Comparison of ENCODE assay signal across 26 cellular contexts in the genomic region with DNA sequence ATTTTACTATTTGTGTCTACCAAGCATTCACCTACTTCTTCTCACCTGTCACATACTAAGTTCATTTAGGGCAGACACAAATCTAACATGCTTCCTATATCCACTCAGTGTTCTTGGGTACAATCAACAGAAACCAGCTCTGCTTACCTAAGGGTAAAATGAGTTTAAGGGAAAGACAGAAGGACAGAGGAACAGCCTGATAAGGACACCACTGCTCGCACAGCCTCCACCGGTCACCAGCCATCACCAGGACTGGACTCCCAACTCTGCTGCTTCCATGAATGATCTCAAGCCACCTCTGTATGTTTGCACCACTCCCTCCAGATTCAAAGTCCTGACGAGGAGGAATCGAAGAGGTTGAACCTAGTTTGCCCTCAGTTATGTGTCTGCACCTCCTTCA.
A peak's percentile ranks its signal among the peaks of the same experiment; 100 is the strongest.
DNase-seq lines count a peak whose midpoint lies in the region; ATAC-seq, FAIRE-seq and TF ChIP-seq lines count a peak whose summit lies in the region.
"Had no signal": no experiment of that assay in that cellular context is flagged by ENCODE, and none has a peak within 500 bp of the region (broad histone marks: within the 10 kb centered on the region; RNA-seq: fewer than 3 reads in every experiment).

No MANE protein-coding gene starts in this region.

- H3K9me3 ChIP-seq in A673 (ENCODE audit: low read depth, low read length, poor library complexity, severe bottlenecking), result no peaks in the 10 kb centered on the region
- H3K9me3 ChIP-seq in K562 (replicated peaks; ENCODE audit: control insufficient read depth, insufficient read depth, low read depth, low read length), result no peaks in the 10 kb centered on the region
- H3K9me3 ChIP-seq: upper lobe of right lung had no signal

- no peak overlapping the region for H3K4me3 Mint-ChIP-seq in Calu3 (ENCODE audit: low read depth, unreplicated experiment)
- peak overlapping the region; percentile 83 for H3K4me3 Mint-ChIP-seq in natural killer cell
- H3K4me3 Mint-ChIP-seq: brain, HFFc6, neural progenitor cell, WTC11 had no signal

- in situ Hi-C loops in K562 (cut with MboI), result no loop called here

- FAIRE-seq in K562 (lab: Jason Lieb, UNC), result peak; percentile 76

- ATAC-seq in K562, result peak; percentile 75
- ATAC-seq in natural killer cell, result no peak
- ATAC-seq in HG03196 (IDR thresholded peaks at IDR 0.05; ENCODE audit: unreplicated experiment), result no peak
- ATAC-seq in GM19452 (IDR thresholded peaks at IDR 0.05; ENCODE audit: unreplicated experiment), result no peak
- ATAC-seq: foreskin keratinocyte, WTC11 had no signal

- CTCF ChIA-PET in A673 (lab: Charles Lee), result no interaction called here
- CTCF ChIA-PET in Calu3 (lab: Charles Lee), result interaction anchor here (1.3 kb wide), 1 partner anchor 109 kb away, joined by 9 read pairs; no protein-coding TSS in a partner anchor
- CTCF ChIA-PET in K562 (lab: Yijun Ruan, JAX; ENCODE audit: low intra/inter-chr PET ratio), result no interaction called here

- no TSS peak for BruUV-seq in A673 (replicated peaks; lab: Mats Ljungman, UMichigan)
- BruUV-seq in Calu3 (replicated peaks; lab: Mats Ljungman, UMichigan), result no TSS peak
- no TSS peak for BruUV-seq in K562 (replicated peaks; lab: Mats Ljungman, UMichigan)

- peaks cover 73% of the 10 kb centered on the region for H3K79me2 ChIP-seq in K562 (ENCODE audit: control insufficient read depth, insufficient read depth, low read length)

- TF ChIP-seq RAD21 in K562 (CRISPR knock-in tag; conservative IDR thresholded peaks at IDR 0.05 in 1 of 2, IDR thresholded peaks at IDR 0.05 in 1 of 2), result no peak

- no peaks in the 10 kb centered on the region for H3K36me3 ChIP-seq in A673 (ENCODE audit: insufficient read depth, low read length, poor library complexity, severe bottlenecking)
- no peaks in the 10 kb centered on the region for H3K36me3 ChIP-seq in K562 (ENCODE audit: control insufficient read depth, insufficient read depth, low read length)
- H3K36me3 ChIP-seq: neural progenitor cell, upper lobe of right lung had no signal

- H3K4me2 ChIP-seq in K562 (ENCODE audit: insufficient read depth, low read length), result peak overlapping the region; percentile 63
- H3K4me2 ChIP-seq: neural progenitor cell had no signal

- TF ChIP-seq CTCF in A673 (conservative IDR thresholded peaks at IDR 0.05; ENCODE audit: low read depth, low read length), result no peak
- no peak for TF ChIP-seq CTCF in Calu3 (IDR thresholded peaks at IDR 0.05; ENCODE audit: unreplicated experiment)
- no peak for TF ChIP-seq CTCF in K562 (IDR thresholded peaks at IDR 0.05 in 2 of 3, conservative IDR thresholded peaks at IDR 0.05 in 1 of 3; ENCODE audit: insufficient read depth in 2 of 3, low read depth in 1 of 3, low read length in 3 of 3)
- no peak for TF ChIP-seq CTCF in natural killer cell (IDR thresholded peaks at IDR 0.05)

- no peak overlapping the region for H2AFZ ChIP-seq in K562 (ENCODE audit: low read depth, low read length)
- H2AFZ ChIP-seq: neural progenitor cell had no signal

- H3K9me1 ChIP-seq in K562 (ENCODE audit: control insufficient read depth, insufficient read depth, low read length), result no peaks in the 10 kb centered on the region

- no peak for TF ChIP-seq EP300 in K562 (IDR thresholded peaks at IDR 0.05; ENCODE audit: low read length)

- no peak for DNase-seq in A673 (ENCODE audit: low spot score)
- DNase-seq in Calu3, result no peak
- peak in 2 of 4 experiments; percentile 57 to 75 for DNase-seq in K562 (ENCODE audit: extremely low read depth in 1 of 4, low spot score in 3 of 4)
- DNase-seq in natural killer cell, result no peak
- no peak for DNase-seq in activated CD4-positive, alpha-beta T cell treated with anti-CD3 and anti-CD28 coated beads for 4 hours
- no peak for DNase-seq in HuH-7 (ENCODE audit: low spot score)
- DNase-seq: activated CD4-positive, alpha-beta T cell treated with anti-CD3 and anti-CD28 coated beads, Interleukin-2, amount 50 U/mL, for 48 hours; activated CD8-positive, alpha-beta memory T cell treated with anti-CD3 and anti-CD28 coated beads, Interleukin-2, amount 50 U/mL, for 4 hours; DMS153; effector memory CD4-positive, alpha-beta T cell; foreskin keratinocyte; HFFc6; midbrain; NCI-H1105 treated with DMSO at 0.1 percent for 48 hours; NCI-H2029 treated with DMSO at 0.1 percent for 48 hours; NCI-H345; NCI-H748 treated with DMSO at 0.1 percent for 48 hours; posterior cingulate gyrus; T-helper 9 cell; upper lobe of right lung had no signal

- peaks cover 4% of the 10 kb centered on the region for H4K20me1 ChIP-seq in K562 (replicated peaks; ENCODE audit: control insufficient read depth, insufficient read depth, low read length)

- H3K4me1 ChIP-seq in A673 (ENCODE audit: insufficient read depth, low read length, poor library complexity, severe bottlenecking) (peaks cover 98% of the 10 kb centered on the region), K562 (replicated peaks in 1 of 2; ENCODE audit: control insufficient read depth in 2 of 2, insufficient read depth in 2 of 2, low read length in 2 of 2) (peaks cover 13 to 52% of the 10 kb centered on the region in 2 experiments; a peak in 4 of 5 replicates)

- H3K4me3 ChIP-seq in A673 (ENCODE audit: low read depth, low read length, poor library complexity, severe bottlenecking) (no peak overlapping the region), K562 (no peak overlapping the region)
- H3K4me3 ChIP-seq: neural progenitor cell, upper lobe of right lung had no signal

- intact Hi-C loops in A673 (cut with micrococcal nuclease; ENCODE audit: unreplicated experiment) (loop anchor here (10.0 kb wide), 1 partner anchor 131 kb away; no protein-coding TSS in a partner anchor), Calu3 (cut with micrococcal nuclease; ENCODE audit: unreplicated experiment) (loop anchor here (10.0 kb wide), 1 partner anchor 131 kb away; no protein-coding TSS in a partner anchor), K562 (cut with micrococcal nuclease) (loop anchor here (1.0 kb wide), 1 partner anchor 30 kb away; no protein-coding TSS in a partner anchor), natural killer cell (cut with micrococcal nuclease) (no loop called here)

- 5% methylated on average over 4 of the region's 4 CpGs for WGBS in K562 (ENCODE audit: insufficient coverage, low coverage, missing lambda C conversion rate)

- peak overlapping the region in 1 of 2 experiments; percentile 57; a peak in 1 of 4 replicates for H3K9ac ChIP-seq in K562 (ENCODE audit: insufficient read depth in 1 of 2, low read depth in 2 of 2, low read length in 2 of 2)
- H3K9ac ChIP-seq: neural progenitor cell had no signal

- TF ChIP-seq POLR2A in K562 (conservative IDR thresholded peaks at IDR 0.05), result no peak

- no peaks in the 10 kb centered on the region for H3K27me3 Mint-ChIP-seq in Calu3 (ENCODE audit: unreplicated experiment)
- H3K27me3 Mint-ChIP-seq in natural killer cell (ENCODE audit: low read depth in 2 of 2), result no peaks in the 10 kb centered on the region
- H3K27me3 Mint-ChIP-seq: brain had no signal

- peaks cover 64% of the 10 kb centered on the region for H3K4me1 Mint-ChIP-seq in Calu3 (ENCODE audit: low read depth, unreplicated experiment)
- peaks cover 98 to 99% of the 10 kb centered on the region in 2 donors for H3K4me1 Mint-ChIP-seq in natural killer cell

- H3K9me3 Mint-ChIP-seq in Calu3 (ENCODE audit: low read depth, unreplicated experiment), result no peaks in the 10 kb centered on the region
- H3K9me3 Mint-ChIP-seq in natural killer cell, result peaks cover 0 to 2% of the 10 kb centered on the region in 2 donors
- H3K9me3 Mint-ChIP-seq: brain, HFFc6, neural progenitor cell had no signal

- H3K27me3 ChIP-seq in A673 (replicated peaks; ENCODE audit: insufficient read depth, low read depth, low read length, poor library complexity) (no peaks in the 10 kb centered on the region), K562 (ENCODE audit: control insufficient read depth in 2 of 2, insufficient read depth in 2 of 2, low read length in 2 of 2) (no peaks in the 10 kb centered on the region)
- H3K27me3 ChIP-seq: foreskin keratinocyte, upper lobe of right lung had no signal

- H3K27ac Mint-ChIP-seq in Calu3 (ENCODE audit: unreplicated experiment), result peak overlapping the region; percentile 78
- H3K27ac Mint-ChIP-seq in natural killer cell, result peak overlapping the region; percentile 86 to 93
- H3K27ac Mint-ChIP-seq: HFFc6, neural progenitor cell, WTC11 had no signal

- POLR2A ChIA-PET in A673 (lab: Charles Lee; ENCODE audit: low non-redundant PET) (no interaction called here), K562 (lab: Yijun Ruan, JAX) (interaction anchor here (0.8 to 2.1 kb wide), 3 partner anchors 9 to 72 kb away, joined by 3 to 12 read pairs (median 3); partner anchors contain the start of gene JAK1)

- H3K27ac ChIP-seq in A673 (ENCODE audit: low read depth, low read length, poor library complexity, severe bottlenecking) (peak overlapping the region; percentile 92), K562 (ENCODE audit: extremely low read depth, low read depth, low read length) (peak overlapping the region; percentile 42)
- H3K27ac ChIP-seq: C4-2B, foreskin keratinocyte, neural progenitor cell, upper lobe of right lung had no signal

- H3K36me3 Mint-ChIP-seq in Calu3 (ENCODE audit: insufficient read depth, unreplicated experiment) (peaks cover 14% of the 10 kb centered on the region), natural killer cell (no peaks in the 10 kb centered on the region)
- H3K36me3 Mint-ChIP-seq: brain, neural progenitor cell, WTC11 had no signal

TF ChIP-seq in K562, 482 proteins besides CTCF, POLR2A, EP300 and RAD21 (continues in another document):
- TF ChIP-seq, protein P1, sequence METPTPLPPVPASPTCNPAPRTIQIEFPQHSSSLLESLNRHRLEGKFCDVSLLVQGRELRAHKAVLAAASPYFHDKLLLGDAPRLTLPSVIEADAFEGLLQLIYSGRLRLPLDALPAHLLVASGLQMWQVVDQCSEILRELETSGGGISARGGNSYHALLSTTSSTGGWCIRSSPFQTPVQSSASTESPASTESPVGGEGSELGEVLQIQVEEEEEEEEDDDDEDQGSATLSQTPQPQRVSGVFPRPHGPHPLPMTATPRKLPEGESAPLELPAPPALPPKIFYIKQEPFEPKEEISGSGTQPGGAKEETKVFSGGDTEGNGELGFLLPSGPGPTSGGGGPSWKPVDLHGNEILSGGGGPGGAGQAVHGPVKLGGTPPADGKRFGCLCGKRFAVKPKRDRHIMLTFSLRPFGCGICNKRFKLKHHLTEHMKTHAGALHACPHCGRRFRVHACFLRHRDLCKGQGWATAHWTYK (CRISPR knock-in tag; IDR thresholded peaks at IDR 0.05), result no peak
- TF ChIP-seq NRF1 (conservative IDR thresholded peaks at IDR 0.05 in 1 of 2, IDR thresholded peaks at IDR 0.05 in 1 of 2) (peak; percentile 14 to 30; a peak in 1 of 4 replicates), TBL1XR1 (IDR thresholded peaks at IDR 0.05; ENCODE audit: low read length in 2 of 2) (peak in 1 of 2 experiments; percentile 36; a peak in 1 of 4 replicates), DPF2 (IDR thresholded peaks at IDR 0.05) (0 out of 2 replicates have a peak, but pooled peaks have one; percentile 37), ZNF766 (CRISPR knock-in tag; conservative IDR thresholded peaks at IDR 0.05) (no peak), JUND (IDR thresholded peaks at IDR 0.05; ENCODE audit: borderline replicate concordance, low read depth, low read length) (peak; percentile 35; the same call in 1 of the 2 replicates), JUND (tag; IDR thresholded peaks at IDR 0.05; ENCODE audit: borderline replicate concordance, low read depth, low read length) (no peak)
